In genomic region chr12:128069359-128069997, GRCh38 we compare ENCODE assay signal across 8 cellular contexts.
A peak's percentile ranks its signal among the peaks of the same experiment; 100 is the strongest.
DNase-seq lines count a peak whose midpoint lies in the region; ATAC-seq and TF ChIP-seq lines count a peak whose summit lies in the region.

No MANE protein-coding gene starts in this region.

- no peaks in the 10 kb centered on the region for H3K9me3 ChIP-seq in Karpas-422 (ENCODE audit: low read length)

- H3K27ac ChIP-seq in Karpas-422 (ENCODE audit: low read length), result no peak overlapping the region

- H3K27me3 ChIP-seq in Karpas-422 (ENCODE audit: low read length), result no peaks in the 10 kb centered on the region

- H3K79me2 ChIP-seq in Karpas-422 (ENCODE audit: low read length), result no peaks in the 10 kb centered on the region

- peak; percentile 66 for TF ChIP-seq CTCF in fibroblast of the aortic adventitia (IDR thresholded peaks at IDR 0.05; ENCODE audit: insufficient read depth, low read length)
- TF ChIP-seq CTCF in retinal pigment epithelial cell (conservative IDR thresholded peaks at IDR 0.05; ENCODE audit: low read depth, low read length), result peak; percentile 75

- H3K4me1 ChIP-seq in Karpas-422 (ENCODE audit: low read length), result peaks cover 6% of the 10 kb centered on the region; the same call in 1 of the 2 replicates

- no peaks in the 10 kb centered on the region for H3K9me2 ChIP-seq in Karpas-422 (replicated peaks; ENCODE audit: insufficient read depth, low read length)

- H3K4me3 ChIP-seq in Karpas-422 (ENCODE audit: low read length) (no peak overlapping the region), fibroblast of the aortic adventitia (ENCODE audit: low read depth, low read length) (no peak overlapping the region), retinal pigment epithelial cell (ENCODE audit: low read length) (no peak overlapping the region)

- no peak overlapping the region for H3K9ac ChIP-seq in Karpas-422 (ENCODE audit: low read length)

- H3K36me3 ChIP-seq in Karpas-422 (ENCODE audit: insufficient read depth, low read length), result no peaks in the 10 kb centered on the region

- peak; percentile 80 for ATAC-seq in GM21367 (IDR thresholded peaks at IDR 0.05; ENCODE audit: unreplicated experiment)
- no peak for ATAC-seq in GM19351 (IDR thresholded peaks at IDR 0.05; ENCODE audit: unreplicated experiment)

- no peaks in the 10 kb centered on the region for H4K20me1 ChIP-seq in Karpas-422 (ENCODE audit: insufficient read depth, low read depth, low read length)

- H3K4me2 ChIP-seq in Karpas-422 (ENCODE audit: low read depth, low read length, poor library complexity, severe bottlenecking), result no peak overlapping the region

- DNase-seq in NCI-H82 (lab: John Stamatoyannopoulos, UW) (peak; percentile 81), NCI-H82 treated with DMSO at 0.1 percent for 48 hours (lab: John Stamatoyannopoulos, UW; ENCODE audit: unreplicated experiment) (no peak), Karpas-422 (peak; percentile 89), SKM-1 (lab: John Stamatoyannopoulos, UW; ENCODE audit: unreplicated experiment) (peak; percentile 0), fibroblast of the aortic adventitia (ENCODE audit: low read depth) (peak; percentile 69), retinal pigment epithelial cell (ENCODE audit: low read depth) (peak; percentile 20)

- H2AFZ ChIP-seq in Karpas-422 (ENCODE audit: low read length), result no peak overlapping the region
